Comparison of ENCODE assay signal across 34 cellular contexts in genomic region chr12:38166225-38166624, GRCh38.
"Had no signal": no experiment of that assay in that cellular context is flagged by ENCODE, and none has a peak within 500 bp of the region (broad histone marks: within the 10 kb centered on the region; RNA-seq: fewer than 3 reads in every experiment).

No MANE protein-coding gene starts in this region.

- H3K27ac Mint-ChIP-seq: activated B cell treated with CpG ODN at 0.5 μM for 24 hours; activated CD4-positive, alpha-beta memory T cell treated with anti-CD3 and anti-CD28 coated beads for 36 hours; activated CD4-positive, alpha-beta T cell treated with anti-CD3 and anti-CD28 coated beads, Interleukin-2, amount 10 ng/mL, durations not matched to agents 24 days and 14 days; activated CD8-positive, alpha-beta T cell treated with anti-CD3 and anti-CD28 coated beads for 36 hours; activated naive CD4-positive, alpha-beta T cell treated with anti-CD3 and anti-CD28 coated beads, Interleukin-2, amount 10 ng/mL, durations not matched to agents 7 days and 5 days; activated naive CD4-positive, alpha-beta T cell treated with anti-CD3 and anti-CD28 coated beads, Interleukin-2, amount 50 U/mL, for 24 hours; activated naive CD8-positive, alpha-beta T cell; activated naive CD8-positive, alpha-beta T cell treated with anti-CD3 and anti-CD28 coated beads, Interleukin-2, amount 10 ng/mL, durations not matched to agents 7 days and 5 days; activated naive CD8-positive, alpha-beta T cell treated with anti-CD3 and anti-CD28 coated beads, Interleukin-2, amount 50 U/mL, for 24 hours; activated T-cell treated with anti-CD3 and anti-CD28 coated beads, Interleukin-2, amount 50 U/mL, for 72 hours; activated T-helper 1 cell treated with anti-CD3 and anti-CD28 coated beads, Interleukin-12 subunit alpha, Interleukin-12 subunit beta, Interleukin-2, Interleukin-4 antibody, amounts not matched to agents 30 ng/mL and 10 ng/mL and 1 ng/mL, durations not matched to agents 14 hours and 24 hours and 36 hours; activated T-helper 2 cell treated with anti-CD3 and anti-CD28 coated beads, Interferon-gamma antibody, Interleukin-2, Interleukin-4, amounts not matched to agents 10 μg/mL and 5 μg/mL and 100 μg/mL, durations not matched to agents 14 hours and 24 hours and 36 hours; brain; T-helper 1 cell treated with Interleukin-12 subunit alpha and Interleukin-12 subunit beta and Interleukin-4 antibody, amounts not matched to agents 30 μg/mL and 1 μg/mL, for 36 hours; T-helper 2 cell treated with Interferon-gamma antibody and Interleukin-4, amounts not matched to agents 5 μg/mL and 100 μg/mL, for 36 hours had no signal

- DNase-seq: activated B cell treated with CpG ODN at 0.5 μM for 24 hours; activated CD4-positive, alpha-beta memory T cell treated with anti-CD3 and anti-CD28 coated beads for 36 hours; activated CD4-positive, alpha-beta T cell treated with anti-CD3 and anti-CD28 coated beads for 4 hours; activated CD4-positive, alpha-beta T cell treated with anti-CD3 and anti-CD28 coated beads, Interleukin-2, amount 50 U/mL, for 1 hour; activated CD4-positive, alpha-beta T cell treated with anti-CD3 and anti-CD28 coated beads, Interleukin-2, amount 50 U/mL, for 4 hours; activated CD4-positive, CD25-positive, alpha-beta regulatory T cell treated with anti-CD3 and anti-CD28 coated beads, Interleukin-2, amount 50 U/mL, for 72 hours; activated CD8-positive, alpha-beta memory T cell treated with anti-CD3 and anti-CD28 coated beads, Interleukin-2, amount 50 U/mL, for 4 hours; activated CD8-positive, alpha-beta T cell treated with anti-CD3 and anti-CD28 coated beads for 36 hours; activated effector memory CD4-positive, alpha-beta T cell treated with Interleukin-2 at 50 U/mL for 16 hours; activated gamma-delta T cell; activated naive CD4-positive, alpha-beta T cell treated with anti-CD3 and anti-CD28 coated beads, Interleukin-2, amount 10 ng/mL, durations not matched to agents 7 days and 5 days; activated naive CD4-positive, alpha-beta T cell treated with Interleukin-2 at 50 U/mL for 16 hours; activated naive CD8-positive, alpha-beta T cell treated with anti-CD3 and anti-CD28 coated beads, Interleukin-2, amount 10 ng/mL, durations not matched to agents 7 days and 5 days; activated naive CD8-positive, alpha-beta T cell treated with anti-CD3 and anti-CD28 coated beads, Interleukin-2, amount 50 U/mL, for 24 hours; activated T-cell treated with anti-CD3 and anti-CD28 coated beads for 4 hours; activated T-cell treated with anti-CD3 and anti-CD28 coated beads, Interleukin-2, amount 50 U/mL, for 1 hour; activated T-cell treated with anti-CD3 and anti-CD28 coated beads, Interleukin-2, amount 50 U/mL, for 4 hours; activated T-cell treated with anti-CD3 and anti-CD28 coated beads, Interleukin-2, amount 50 U/mL, for 72 hours; amygdala; anterior cingulate cortex; central memory CD4-positive, alpha-beta T cell; T-helper 1 cell; T-helper 2 cell; T-helper 9 cell had no signal

- H3K9me3 Mint-ChIP-seq: activated CD4-positive, alpha-beta memory T cell treated with anti-CD3 and anti-CD28 coated beads for 36 hours; activated CD4-positive, alpha-beta T cell treated with anti-CD3 and anti-CD28 coated beads, Interleukin-2, amount 10 ng/mL, durations not matched to agents 24 days and 14 days; activated naive CD4-positive, alpha-beta T cell treated with anti-CD3 and anti-CD28 coated beads, Interleukin-2, amount 50 U/mL, for 24 hours; activated naive CD8-positive, alpha-beta T cell treated with anti-CD3 and anti-CD28 coated beads, Interleukin-2, amount 10 ng/mL, durations not matched to agents 7 days and 5 days had no signal

- H3K9me3 ChIP-seq: ascending aorta had no signal

- H3K27me3 ChIP-seq: ascending aorta had no signal

- H3K4me1 Mint-ChIP-seq: activated B cell treated with CpG ODN at 0.5 μM for 24 hours; activated CD4-positive, alpha-beta T cell treated with anti-CD3 and anti-CD28 coated beads, Interleukin-2, amount 10 ng/mL, durations not matched to agents 24 days and 14 days; activated naive CD4-positive, alpha-beta T cell treated with anti-CD3 and anti-CD28 coated beads, Interleukin-2, amount 10 ng/mL, durations not matched to agents 7 days and 5 days; activated naive CD4-positive, alpha-beta T cell treated with anti-CD3 and anti-CD28 coated beads, Interleukin-2, amount 50 U/mL, for 24 hours; activated naive CD8-positive, alpha-beta T cell treated with anti-CD3 and anti-CD28 coated beads, Interleukin-2, amount 10 ng/mL, durations not matched to agents 7 days and 5 days; activated naive CD8-positive, alpha-beta T cell treated with anti-CD3 and anti-CD28 coated beads, Interleukin-2, amount 50 U/mL, for 24 hours; brain had no signal

- H3K27ac ChIP-seq: ascending aorta, VCaP had no signal

- H3K4me1 ChIP-seq: ascending aorta had no signal

- H3K36me3 Mint-ChIP-seq: activated CD4-positive, alpha-beta memory T cell treated with anti-CD3 and anti-CD28 coated beads for 36 hours; activated naive CD4-positive, alpha-beta T cell treated with anti-CD3 and anti-CD28 coated beads, Interleukin-2, amount 10 ng/mL, durations not matched to agents 7 days and 5 days; activated naive CD4-positive, alpha-beta T cell treated with anti-CD3 and anti-CD28 coated beads, Interleukin-2, amount 50 U/mL, for 24 hours; activated naive CD8-positive, alpha-beta T cell; activated naive CD8-positive, alpha-beta T cell treated with anti-CD3 and anti-CD28 coated beads, Interleukin-2, amount 10 ng/mL, durations not matched to agents 7 days and 5 days; brain had no signal

- H3K4me3 Mint-ChIP-seq: activated B cell treated with CpG ODN at 0.5 μM for 24 hours; activated CD4-positive, alpha-beta memory T cell treated with anti-CD3 and anti-CD28 coated beads for 36 hours; activated CD4-positive, alpha-beta T cell treated with anti-CD3 and anti-CD28 coated beads, Interleukin-2, amount 10 ng/mL, durations not matched to agents 24 days and 14 days; activated CD8-positive, alpha-beta T cell treated with anti-CD3 and anti-CD28 coated beads for 36 hours; activated naive CD4-positive, alpha-beta T cell treated with anti-CD3 and anti-CD28 coated beads, Interleukin-2, amount 10 ng/mL, durations not matched to agents 7 days and 5 days; activated naive CD4-positive, alpha-beta T cell treated with anti-CD3 and anti-CD28 coated beads, Interleukin-2, amount 50 U/mL, for 24 hours; activated naive CD8-positive, alpha-beta T cell; activated naive CD8-positive, alpha-beta T cell treated with anti-CD3 and anti-CD28 coated beads, Interleukin-2, amount 10 ng/mL, durations not matched to agents 7 days and 5 days; activated naive CD8-positive, alpha-beta T cell treated with anti-CD3 and anti-CD28 coated beads, Interleukin-2, amount 50 U/mL, for 24 hours; activated T-cell treated with anti-CD3 and anti-CD28 coated beads, Interleukin-2, amount 50 U/mL, for 4 hours; activated T-cell treated with anti-CD3 and anti-CD28 coated beads, Interleukin-2, amount 50 U/mL, for 72 hours; activated T-helper 1 cell treated with anti-CD3 and anti-CD28 coated beads, Interleukin-12 subunit alpha, Interleukin-12 subunit beta, Interleukin-2, Interleukin-4 antibody, amounts not matched to agents 30 ng/mL and 10 ng/mL and 1 ng/mL, durations not matched to agents 14 hours and 24 hours and 36 hours; brain; T-helper 1 cell treated with Interleukin-12 subunit alpha and Interleukin-12 subunit beta and Interleukin-4 antibody, amounts not matched to agents 30 μg/mL and 1 μg/mL, for 36 hours; T-helper 2 cell treated with Interferon-gamma antibody and Interleukin-4, amounts not matched to agents 5 μg/mL and 100 μg/mL, for 36 hours had no signal

- H3K4me3 ChIP-seq: ascending aorta had no signal

- H3K36me3 ChIP-seq: ascending aorta had no signal

- H3K27me3 Mint-ChIP-seq: activated B cell treated with CpG ODN at 0.5 μM for 24 hours; activated CD4-positive, alpha-beta memory T cell treated with anti-CD3 and anti-CD28 coated beads for 36 hours; activated CD4-positive, alpha-beta T cell treated with anti-CD3 and anti-CD28 coated beads, Interleukin-2, amount 10 ng/mL, durations not matched to agents 24 days and 14 days; activated CD8-positive, alpha-beta T cell treated with anti-CD3 and anti-CD28 coated beads for 36 hours; activated naive CD4-positive, alpha-beta T cell treated with anti-CD3 and anti-CD28 coated beads, Interleukin-2, amount 10 ng/mL, durations not matched to agents 7 days and 5 days; activated naive CD4-positive, alpha-beta T cell treated with anti-CD3 and anti-CD28 coated beads, Interleukin-2, amount 50 U/mL, for 24 hours; activated naive CD8-positive, alpha-beta T cell; activated naive CD8-positive, alpha-beta T cell treated with anti-CD3 and anti-CD28 coated beads, Interleukin-2, amount 10 ng/mL, durations not matched to agents 7 days and 5 days; activated naive CD8-positive, alpha-beta T cell treated with anti-CD3 and anti-CD28 coated beads, Interleukin-2, amount 50 U/mL, for 24 hours had no signal
